7 cellular contexts compared by ENCODE assay signal in the genomic region with DNA sequence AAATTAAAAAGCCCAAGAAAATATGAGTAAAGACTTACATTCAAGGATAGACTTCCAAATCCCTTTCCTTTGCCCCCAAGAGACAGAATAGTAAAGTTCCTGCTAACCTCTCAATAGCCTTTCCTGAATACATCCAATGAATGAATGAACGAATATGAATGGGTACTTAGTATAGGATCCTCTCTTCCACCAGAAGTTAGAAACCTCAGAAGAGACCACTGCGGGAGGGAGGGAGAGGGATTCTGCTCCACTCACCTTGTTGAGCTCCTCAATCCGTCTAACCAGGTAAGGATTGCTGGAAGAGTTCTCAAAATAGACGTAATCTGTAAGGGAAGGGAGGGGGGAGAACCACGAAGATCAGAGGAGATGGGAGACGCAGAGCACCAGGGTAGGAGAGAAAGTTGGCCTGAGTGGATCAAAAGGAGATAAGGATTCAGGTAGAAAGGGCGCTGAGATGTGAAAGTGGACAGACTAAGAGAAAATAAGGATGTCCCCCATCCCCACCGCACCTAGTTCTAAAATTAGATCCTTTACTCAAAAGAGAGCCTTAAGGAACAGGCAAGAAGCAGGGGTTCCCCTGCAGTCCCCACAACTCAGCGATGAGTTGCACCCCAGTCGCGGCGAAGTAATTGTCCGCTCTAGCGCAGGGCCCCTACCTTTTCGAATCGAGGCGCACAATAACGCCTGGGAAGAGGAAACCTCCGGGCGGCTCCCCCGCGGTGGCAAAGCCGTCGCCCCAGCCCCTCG. TPM values are rescaled to one million over a fixed set of nuclear protein-coding genes. Genes with fewer than 3 reads are reported as not detected.
DNase-seq lines count a peak whose midpoint lies in the region; ATAC-seq and TF ChIP-seq lines count a peak whose summit lies in the region.

No MANE protein-coding gene starts in this region.

- peaks cover 17 to 68% of the 10 kb centered on the region in 2 experiments; a peak in 2 of 3 replicates for H3K36me3 ChIP-seq in HEK293 (ENCODE audit: control insufficient read depth in 2 of 2, insufficient read depth in 1 of 2, low read length in 2 of 2)
- peaks cover 68% of the 10 kb centered on the region for H3K36me3 ChIP-seq in skeletal muscle satellite cell (ENCODE audit: insufficient read depth, low read length)

- peaks cover 9% of the 10 kb centered on the region for H3K36me3 Mint-ChIP-seq in T-helper 17 cell (ENCODE audit: low read depth)

- DNase-seq in T-helper 17 cell (peak in 1 of 3 donors; percentile 21), fibroblast of the aortic adventitia (ENCODE audit: low read depth) (no peak), AG08396 (ENCODE audit: low spot score) (no peak), SW480 (ENCODE audit: low spot score) (no peak), occipital lobe (lab: John Stamatoyannopoulos, UW) (no peak)

- POLR2A ChIA-PET in HEK293 (lab: Yijun Ruan, JAX) = interaction anchor here (0.6 to 4.2 kb wide), 12 partner anchors 9 to 176 kb away, joined by 3 to 140 read pairs (median 9); a partner anchor contains a TSS

- H3K4me3 ChIP-seq in HEK293 (ENCODE audit: low read depth, low read length) (peak overlapping the region; percentile 91), fibroblast of the aortic adventitia (ENCODE audit: low read depth, low read length) (peak overlapping the region; percentile 87), skeletal muscle satellite cell (ENCODE audit: low read length) (peak overlapping the region; percentile 97)

- TF ChIP-seq CTCF in HEK293 (tag by site-specific recombination; IDR thresholded peaks at IDR 0.05) (no peak), fibroblast of the aortic adventitia (IDR thresholded peaks at IDR 0.05; ENCODE audit: insufficient read depth, low read length) (no peak)

- H3K27ac Mint-ChIP-seq in T-helper 17 cell = peak overlapping the region; percentile 98

- H3K27me3 Mint-ChIP-seq in T-helper 17 cell = no peaks in the 10 kb centered on the region

- H3K9me3 ChIP-seq in HEK293 (ENCODE audit: control insufficient read depth, insufficient read depth, low read depth, low read length) = no peaks in the 10 kb centered on the region
- no peaks in the 10 kb centered on the region for H3K9me3 ChIP-seq in T-helper 17 cell (ENCODE audit: control insufficient read depth, low read length, poor library complexity, severe bottlenecking)
- H3K9me3 ChIP-seq in skeletal muscle satellite cell (replicated peaks; ENCODE audit: low read length) = no peaks in the 10 kb centered on the region

- no peak for ATAC-seq in T-helper 17 cell

- H3K27me3 ChIP-seq in skeletal muscle satellite cell (ENCODE audit: control insufficient read depth, insufficient read depth, low read length) = no peaks in the 10 kb centered on the region

- CTCF ChIA-PET in HEK293 (lab: Yijun Ruan, JAX) = interaction anchor here (1.0 to 2.4 kb wide), 5 partner anchors 10 to 206 kb away, joined by 3 to 12 read pairs (median 5); a partner anchor contains a TSS

- H3K9ac ChIP-seq in skeletal muscle satellite cell (ENCODE audit: low read depth, low read length) = peak overlapping the region; percentile 99

- H3K4me1 ChIP-seq in HEK293 (ENCODE audit: control insufficient read depth, insufficient read depth, low read length) (no peaks in the 10 kb centered on the region), skeletal muscle satellite cell (ENCODE audit: control insufficient read depth, insufficient read depth, low read length) (peaks cover 31% of the 10 kb centered on the region)

- H3K4me1 Mint-ChIP-seq in T-helper 17 cell = peaks cover 43% of the 10 kb centered on the region

- H3K4me3 Mint-ChIP-seq in T-helper 17 cell = peak overlapping the region; percentile 97

- H3K27ac ChIP-seq in HEK293 (ENCODE audit: extremely low read depth, low read depth, low read length) = peak overlapping the region; percentile 95

- peak overlapping the region; percentile 84 for H3K4me2 ChIP-seq in skeletal muscle satellite cell (ENCODE audit: low read length)

TF ChIP-seq in HEK293, 187 proteins besides CTCF, POLR2A, EP300 and RAD21 (continues in another document):
- TF ChIP-seq ZNF777 (tag by site-specific recombination; IDR thresholded peaks at IDR 0.05; ENCODE audit: borderline replicate concordance) (no peak), ZNF529 (tag by site-specific recombination; IDR thresholded peaks at IDR 0.05; ENCODE audit: insufficient replicate concordance) (no peak), ZNF501 (tag by site-specific recombination; IDR thresholded peaks at IDR 0.05) (no peak), KLF8 (tag by site-specific recombination; IDR thresholded peaks at IDR 0.05) (no peak), ZBTB17 (tag by site-specific recombination; IDR thresholded peaks at IDR 0.05) (peak; percentile 61; the same call in 1 of the 2 replicates), GLI2 (tag by site-specific recombination; IDR thresholded peaks at IDR 0.05; ENCODE audit: borderline replicate concordance, low read depth) (no peak), ZNF416 (tag by site-specific recombination; IDR thresholded peaks at IDR 0.05) (no peak), ZNF514 (tag by site-specific recombination; IDR thresholded peaks at IDR 0.05) (no peak), ZNF660 (tag by site-specific recombination; IDR thresholded peaks at IDR 0.05) (no peak), ZNF239 (tag by site-specific recombination; IDR thresholded peaks at IDR 0.05) (no peak), ZNF175 (tag by site-specific recombination; IDR thresholded peaks at IDR 0.05) (no peak), ZNF560 (tag by site-specific recombination; IDR thresholded peaks at IDR 0.05; ENCODE audit: borderline replicate concordance) (no peak), ZNF112 (tag by site-specific recombination; IDR thresholded peaks at IDR 0.05) (no peak), RBAK (tag by site-specific recombination; IDR thresholded peaks at IDR 0.05) (no peak)
- TF ChIP-seq, protein P1, sequence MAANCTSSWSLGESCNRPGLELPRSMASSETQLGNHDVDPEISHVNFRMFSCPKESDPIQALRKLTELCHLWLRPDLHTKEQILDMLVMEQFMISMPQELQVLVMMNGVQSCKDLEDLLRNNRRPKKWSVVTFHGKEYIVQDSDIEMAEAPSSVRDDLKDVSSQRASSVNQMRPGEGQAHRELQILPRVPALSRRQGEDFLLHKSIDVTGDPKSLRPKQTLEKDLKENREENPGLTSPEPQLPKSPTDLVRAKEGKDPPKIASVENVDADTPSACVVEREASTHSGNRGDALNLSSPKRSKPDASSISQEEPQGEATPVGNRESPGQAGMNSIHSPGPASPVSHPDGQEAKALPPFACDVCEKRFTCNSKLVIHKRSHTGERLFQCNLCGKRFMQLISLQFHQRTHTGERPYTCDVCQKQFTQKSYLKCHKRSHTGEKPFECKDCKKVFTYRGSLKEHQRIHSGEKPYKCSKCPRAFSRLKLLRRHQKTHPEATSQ (tag by site-specific recombination; IDR thresholded peaks at IDR 0.05) = no peak
- TF ChIP-seq, protein P2, sequence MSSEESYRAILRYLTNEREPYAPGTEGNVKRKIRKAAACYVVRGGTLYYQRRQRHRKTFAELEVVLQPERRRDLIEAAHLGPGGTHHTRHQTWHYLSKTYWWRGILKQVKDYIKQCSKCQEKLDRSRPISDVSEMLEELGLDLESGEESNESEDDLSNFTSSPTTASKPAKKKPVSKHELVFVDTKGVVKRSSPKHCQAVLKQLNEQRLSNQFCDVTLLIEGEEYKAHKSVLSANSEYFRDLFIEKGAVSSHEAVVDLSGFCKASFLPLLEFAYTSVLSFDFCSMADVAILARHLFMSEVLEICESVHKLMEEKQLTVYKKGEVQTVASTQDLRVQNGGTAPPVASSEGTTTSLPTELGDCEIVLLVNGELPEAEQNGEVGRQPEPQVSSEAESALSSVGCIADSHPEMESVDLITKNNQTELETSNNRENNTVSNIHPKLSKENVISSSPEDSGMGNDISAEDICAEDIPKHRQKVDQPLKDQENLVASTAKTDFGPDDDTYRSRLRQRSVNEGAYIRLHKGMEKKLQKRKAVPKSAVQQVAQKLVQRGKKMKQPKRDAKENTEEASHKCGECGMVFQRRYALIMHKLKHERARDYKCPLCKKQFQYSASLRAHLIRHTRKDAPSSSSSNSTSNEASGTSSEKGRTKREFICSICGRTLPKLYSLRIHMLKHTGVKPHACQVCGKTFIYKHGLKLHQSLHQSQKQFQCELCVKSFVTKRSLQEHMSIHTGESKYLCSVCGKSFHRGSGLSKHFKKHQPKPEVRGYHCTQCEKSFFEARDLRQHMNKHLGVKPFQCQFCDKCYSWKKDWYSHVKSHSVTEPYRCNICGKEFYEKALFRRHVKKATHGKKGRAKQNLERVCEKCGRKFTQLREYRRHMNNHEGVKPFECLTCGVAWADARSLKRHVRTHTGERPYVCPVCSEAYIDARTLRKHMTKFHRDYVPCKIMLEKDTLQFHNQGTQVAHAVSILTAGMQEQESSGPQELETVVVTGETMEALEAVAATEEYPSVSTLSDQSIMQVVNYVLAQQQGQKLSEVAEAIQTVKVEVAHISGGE (tag by site-specific recombination; conservative IDR thresholded peaks at IDR 0.05; ENCODE audit: low read depth) = no peak

RNA-seq across cellular contexts. Expression of a gene that starts 1.1 kb away (rescaled TPM):
- 100 to 1,000 TPM; 140 to 175 TPM for total RNA-seq in T-helper 17 cell
- total RNA-seq in fibroblast of the aortic adventitia (ENCODE audit: low replicate concordance) = 46.2 and 110 TPM in 2 replicates
- total RNA-seq in skeletal muscle satellite cell (2012; rRNA removed) = 90.0 and 104 TPM in 2 replicates
- total RNA-seq in occipital lobe = 129 TPM

RNA-seq across cellular contexts. Expression of a gene that starts 9.2 kb away (rescaled TPM):
- total RNA-seq in T-helper 17 cell (10 to 100 TPM; 20.9 to 23.2 TPM), fibroblast of the aortic adventitia (ENCODE audit: low replicate concordance) (4.5 and 9.4 TPM in 2 replicates), occipital lobe (4.5 TPM)
- total RNA-seq in skeletal muscle satellite cell (2012; rRNA removed) = 6.1 and 8.1 TPM in 2 replicates

RNA-seq across cellular contexts. Expression of a gene that starts 12.0 kb away (rescaled TPM):
- 100 to 1,000 TPM; 169 to 174 TPM for total RNA-seq in T-helper 17 cell
- 22.3 and 61.7 TPM in 2 replicates for total RNA-seq in fibroblast of the aortic adventitia (ENCODE audit: low replicate concordance)
- total RNA-seq in skeletal muscle satellite cell (2012; rRNA removed) = 13.8 and 19.0 TPM in 2 replicates
- 4.5 TPM for total RNA-seq in occipital lobe

RNA-seq across cellular contexts. Expression of a gene that starts 12.5 kb away (rescaled TPM):
- total RNA-seq in T-helper 17 cell (1 to 10 TPM in 1 of 2 donors, under 1 TPM in 1; 0.94 to 1.2 TPM), fibroblast of the aortic adventitia (ENCODE audit: low replicate concordance) (4.6 and 26.4 TPM in 2 replicates), occipital lobe (3.1 TPM)
- total RNA-seq in skeletal muscle satellite cell (2012; rRNA removed) = 3.3 and 4.3 TPM in 2 replicates

RNA-seq across cellular contexts. Expression of a gene that starts 21.2 kb away (rescaled TPM):
- total RNA-seq in T-helper 17 cell (10 to 100 TPM; 53.0 to 57.2 TPM), fibroblast of the aortic adventitia (ENCODE audit: low replicate concordance) (14.1 and 18.7 TPM in 2 replicates), occipital lobe (21.4 TPM)
- total RNA-seq in skeletal muscle satellite cell (2012; rRNA removed) = 31.2 and 42.1 TPM in 2 replicates
